1 cellular context compared by ENCODE assay signal in the genomic region with DNA sequence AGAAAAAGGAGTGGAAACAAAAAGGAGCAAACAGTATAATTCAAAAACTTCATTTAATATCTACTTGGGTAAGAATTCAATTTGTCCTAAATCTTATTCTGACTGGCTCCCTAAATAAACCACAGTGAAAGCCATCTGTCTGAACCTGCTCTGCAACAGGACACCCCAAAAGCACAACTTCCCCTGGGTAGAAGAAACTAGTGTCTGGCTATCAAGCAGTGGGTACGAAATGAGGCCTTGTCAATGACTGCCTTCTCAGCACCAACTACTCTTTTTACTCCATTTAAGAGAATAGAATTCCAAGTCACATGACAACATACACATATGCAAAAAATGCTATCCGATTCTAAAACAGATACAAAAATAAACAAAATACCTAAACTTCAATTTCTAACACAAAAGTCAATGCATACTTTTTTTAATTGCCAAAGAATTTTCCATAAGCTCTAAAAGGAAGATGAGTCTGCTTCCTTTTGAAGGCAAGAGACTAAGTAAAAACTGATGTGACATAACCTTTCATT.
TF ChIP-seq lines count a peak whose summit lies in the region.

No MANE protein-coding gene starts in this region.

TF ChIP-seq in liver, 16 proteins besides CTCF, POLR2A, EP300 and RAD21 (continued from another document):
- TF ChIP-seq, protein P1, sequence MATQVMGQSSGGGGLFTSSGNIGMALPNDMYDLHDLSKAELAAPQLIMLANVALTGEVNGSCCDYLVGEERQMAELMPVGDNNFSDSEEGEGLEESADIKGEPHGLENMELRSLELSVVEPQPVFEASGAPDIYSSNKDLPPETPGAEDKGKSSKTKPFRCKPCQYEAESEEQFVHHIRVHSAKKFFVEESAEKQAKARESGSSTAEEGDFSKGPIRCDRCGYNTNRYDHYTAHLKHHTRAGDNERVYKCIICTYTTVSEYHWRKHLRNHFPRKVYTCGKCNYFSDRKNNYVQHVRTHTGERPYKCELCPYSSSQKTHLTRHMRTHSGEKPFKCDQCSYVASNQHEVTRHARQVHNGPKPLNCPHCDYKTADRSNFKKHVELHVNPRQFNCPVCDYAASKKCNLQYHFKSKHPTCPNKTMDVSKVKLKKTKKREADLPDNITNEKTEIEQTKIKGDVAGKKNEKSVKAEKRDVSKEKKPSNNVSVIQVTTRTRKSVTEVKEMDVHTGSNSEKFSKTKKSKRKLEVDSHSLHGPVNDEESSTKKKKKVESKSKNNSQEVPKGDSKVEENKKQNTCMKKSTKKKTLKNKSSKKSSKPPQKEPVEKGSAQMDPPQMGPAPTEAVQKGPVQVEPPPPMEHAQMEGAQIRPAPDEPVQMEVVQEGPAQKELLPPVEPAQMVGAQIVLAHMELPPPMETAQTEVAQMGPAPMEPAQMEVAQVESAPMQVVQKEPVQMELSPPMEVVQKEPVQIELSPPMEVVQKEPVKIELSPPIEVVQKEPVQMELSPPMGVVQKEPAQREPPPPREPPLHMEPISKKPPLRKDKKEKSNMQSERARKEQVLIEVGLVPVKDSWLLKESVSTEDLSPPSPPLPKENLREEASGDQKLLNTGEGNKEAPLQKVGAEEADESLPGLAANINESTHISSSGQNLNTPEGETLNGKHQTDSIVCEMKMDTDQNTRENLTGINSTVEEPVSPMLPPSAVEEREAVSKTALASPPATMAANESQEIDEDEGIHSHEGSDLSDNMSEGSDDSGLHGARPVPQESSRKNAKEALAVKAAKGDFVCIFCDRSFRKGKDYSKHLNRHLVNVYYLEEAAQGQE (IDR thresholded peaks at IDR 0.05), result no peak
- no peak for TF ChIP-seq GABPA (IDR thresholded peaks at IDR 0.05 in 1 of 2, conservative IDR thresholded peaks at IDR 0.05 in 1 of 2)
- no peak for TF ChIP-seq RXRA (IDR thresholded peaks at IDR 0.05)
- no peak for TF ChIP-seq NR2F2 (IDR thresholded peaks at IDR 0.05)
- TF ChIP-seq, protein P2, sequence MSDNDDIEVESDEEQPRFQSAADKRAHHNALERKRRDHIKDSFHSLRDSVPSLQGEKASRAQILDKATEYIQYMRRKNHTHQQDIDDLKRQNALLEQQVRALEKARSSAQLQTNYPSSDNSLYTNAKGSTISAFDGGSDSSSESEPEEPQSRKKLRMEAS (IDR thresholded peaks at IDR 0.05), result no peak
- no peak for TF ChIP-seq EGR1 (IDR thresholded peaks at IDR 0.05; ENCODE audit: low read depth in 2 of 2)
- no peak for TF ChIP-seq YY1 (IDR thresholded peaks at IDR 0.05)
